In genomic region chr14:72946491-72946890, GRCh38 we compare ENCODE assay signal across 1 cellular context.
TF ChIP-seq lines count a peak whose summit lies in the region.

No MANE protein-coding gene starts in this region.

TF ChIP-seq in IMR-90, 13 proteins besides CTCF, POLR2A, EP300 and RAD21:
- TF ChIP-seq, protein P1, sequence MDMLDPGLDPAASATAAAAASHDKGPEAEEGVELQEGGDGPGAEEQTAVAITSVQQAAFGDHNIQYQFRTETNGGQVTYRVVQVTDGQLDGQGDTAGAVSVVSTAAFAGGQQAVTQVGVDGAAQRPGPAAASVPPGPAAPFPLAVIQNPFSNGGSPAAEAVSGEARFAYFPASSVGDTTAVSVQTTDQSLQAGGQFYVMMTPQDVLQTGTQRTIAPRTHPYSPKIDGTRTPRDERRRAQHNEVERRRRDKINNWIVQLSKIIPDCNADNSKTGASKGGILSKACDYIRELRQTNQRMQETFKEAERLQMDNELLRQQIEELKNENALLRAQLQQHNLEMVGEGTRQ (IDR thresholded peaks at IDR 0.05; ENCODE audit: low read depth, low read length): no peak
- TF ChIP-seq MAZ (IDR thresholded peaks at IDR 0.05; ENCODE audit: borderline replicate concordance, low read depth, low read length) (no peak), FOS (IDR thresholded peaks at IDR 0.05; ENCODE audit: low read depth, low read length) (peak; percentile 58), BHLHE40 (IDR thresholded peaks at IDR 0.05; ENCODE audit: low read depth, low read length) (no peak), CEBPB (IDR thresholded peaks at IDR 0.05; ENCODE audit: low read depth, low read length) (no peak), RFX5 (IDR thresholded peaks at IDR 0.05; ENCODE audit: low read depth, low read length) (no peak), RCOR1 (IDR thresholded peaks at IDR 0.05; ENCODE audit: insufficient replicate concordance, low read length) (no peak)
TF ChIP-seq in IMR-90: peak in this region for 1.
